ENCODE assay signal across 20 cellular contexts in genomic region chr7:37205451-37205850, GRCh38.
"Had no signal": no experiment of that assay in that cellular context is flagged by ENCODE, and none has a peak within 500 bp of the region (broad histone marks: within the 10 kb centered on the region; RNA-seq: fewer than 3 reads in every experiment).

No MANE protein-coding gene starts in this region.

- H3K27ac ChIP-seq: esophagus squamous epithelium, ovary, psoas muscle, right lobe of liver, stomach, testis, upper lobe of left lung had no signal

- H3K9me3 Mint-ChIP-seq: activated B cell treated with CpG ODN at 0.5 μM for 24 hours; activated CD4-positive, alpha-beta T cell treated with anti-CD3 and anti-CD28 coated beads, Interleukin-2, amount 10 ng/mL, durations not matched to agents 24 days and 14 days; activated naive CD4-positive, alpha-beta T cell treated with anti-CD3 and anti-CD28 coated beads, Interleukin-2, amount 50 U/mL, for 24 hours; dendritic cell treated with granulocyte-macrophage colony-stimulating factor and Interleukin-4, amounts not matched to agents 40 ng/mL and 50 ng/mL, for 4 days; effector memory CD8-positive, alpha-beta T cell; naive thymus-derived CD8-positive, alpha-beta T cell; T-helper 2 cell treated with Interferon-gamma antibody and Interleukin-4, amounts not matched to agents 5 μg/mL and 100 μg/mL, for 36 hours had no signal

- H3K27ac Mint-ChIP-seq: activated B cell treated with CpG ODN at 0.5 μM for 24 hours; activated CD4-positive, alpha-beta T cell treated with anti-CD3 and anti-CD28 coated beads, Interleukin-2, amount 10 ng/mL, durations not matched to agents 24 days and 14 days; activated naive CD4-positive, alpha-beta T cell treated with anti-CD3 and anti-CD28 coated beads, Interleukin-2, amount 50 U/mL, for 24 hours; dendritic cell treated with granulocyte-macrophage colony-stimulating factor and Interleukin-4, amounts not matched to agents 40 ng/mL and 50 ng/mL, for 4 days; effector memory CD8-positive, alpha-beta T cell; T-helper 2 cell treated with Interferon-gamma antibody and Interleukin-4, amounts not matched to agents 5 μg/mL and 100 μg/mL, for 36 hours had no signal

- H3K27me3 Mint-ChIP-seq: activated B cell treated with CpG ODN at 0.5 μM for 24 hours; activated CD4-positive, alpha-beta T cell treated with anti-CD3 and anti-CD28 coated beads, Interleukin-2, amount 10 ng/mL, durations not matched to agents 24 days and 14 days; activated naive CD4-positive, alpha-beta T cell treated with anti-CD3 and anti-CD28 coated beads, Interleukin-2, amount 50 U/mL, for 24 hours; dendritic cell treated with granulocyte-macrophage colony-stimulating factor and Interleukin-4, amounts not matched to agents 40 ng/mL and 50 ng/mL, for 4 days; effector memory CD8-positive, alpha-beta T cell; naive thymus-derived CD8-positive, alpha-beta T cell had no signal

- H3K4me3 Mint-ChIP-seq: activated B cell treated with CpG ODN at 0.5 μM for 24 hours; activated CD4-positive, alpha-beta T cell treated with anti-CD3 and anti-CD28 coated beads, Interleukin-2, amount 10 ng/mL, durations not matched to agents 24 days and 14 days; activated naive CD4-positive, alpha-beta T cell treated with anti-CD3 and anti-CD28 coated beads, Interleukin-2, amount 50 U/mL, for 24 hours; dendritic cell treated with granulocyte-macrophage colony-stimulating factor and Interleukin-4, amounts not matched to agents 40 ng/mL and 50 ng/mL, for 4 days; effector memory CD8-positive, alpha-beta T cell; naive thymus-derived CD8-positive, alpha-beta T cell; T-helper 2 cell treated with Interferon-gamma antibody and Interleukin-4, amounts not matched to agents 5 μg/mL and 100 μg/mL, for 36 hours had no signal

- H3K9me3 ChIP-seq: esophagus squamous epithelium, ovary, psoas muscle, right lobe of liver, stomach, testis, upper lobe of left lung had no signal

- H3K36me3 ChIP-seq: ovary had no signal

- H3K4me3 ChIP-seq: esophagus squamous epithelium, ovary, psoas muscle, right lobe of liver, stomach, testis, upper lobe of left lung had no signal

- ATAC-seq: effector memory CD8-positive, alpha-beta T cell; naive thymus-derived CD8-positive, alpha-beta T cell; psoas muscle; right lobe of liver had no signal

- H3K27me3 ChIP-seq: esophagus squamous epithelium, ovary, right lobe of liver, stomach, testis, upper lobe of left lung had no signal

- DNase-seq: activated B cell treated with CpG ODN at 0.5 μM for 24 hours; activated CD4-positive, alpha-beta T cell treated with anti-CD3 and anti-CD28 coated beads, Interleukin-2, amount 10 ng/mL, durations not matched to agents 24 days and 14 days; amniotic stem cell; effector memory CD8-positive, alpha-beta T cell; esophagus squamous epithelium; mesendoderm; naive thymus-derived CD8-positive, alpha-beta T cell; ovary; psoas muscle; right lobe of liver; small intestine; stimulated activated CD4-positive, alpha-beta T cell treated with anti-CD3 and anti-CD28 coated beads, Interleukin-15, amount 100 ng/mL, for 24 hours; stimulated activated CD4-positive, alpha-beta T cell treated with anti-CD3 and anti-CD28 coated beads, Interleukin-2, amount 100 ng/mL, for 48 hours; stomach; SW 1271; testis; upper lobe of left lung had no signal
